9 cellular contexts compared by ENCODE assay signal in the genomic region with DNA sequence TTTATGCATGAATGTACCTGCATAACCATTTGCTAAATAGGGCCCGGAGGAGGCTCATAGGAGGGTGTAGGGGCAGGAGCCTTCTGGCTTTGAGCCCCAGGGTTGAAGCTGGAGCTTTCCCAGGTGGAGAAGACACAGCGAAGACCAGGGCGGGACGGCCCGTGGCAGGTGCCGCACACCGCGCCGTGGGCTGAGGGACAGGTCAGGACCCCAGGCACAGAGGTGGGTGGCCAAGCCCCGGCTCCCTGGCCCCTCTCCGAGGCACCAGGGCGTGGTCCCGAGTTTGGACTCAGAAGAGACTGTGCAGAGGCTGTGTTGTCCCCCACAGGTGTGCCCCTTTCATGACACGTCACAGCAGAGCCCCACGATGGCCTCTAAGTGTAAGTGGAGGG. TPM values are rescaled to one million over a fixed set of nuclear protein-coding genes. Genes with fewer than 3 reads are reported as not detected.
DNase-seq lines count a peak whose midpoint lies in the region; ATAC-seq, FAIRE-seq and TF ChIP-seq lines count a peak whose summit lies in the region.
"Had no signal": no experiment of that assay in that cellular context is flagged by ENCODE, and none has a peak within 500 bp of the region (broad histone marks: within the 10 kb centered on the region; RNA-seq: fewer than 3 reads in every experiment).

No MANE protein-coding gene starts in this region.

- H3K27ac ChIP-seq in colonic mucosa, result peak overlapping the region; percentile 30
- peak overlapping the region in 1 of 4 donors; percentile 50 for H3K27ac ChIP-seq in pancreas

- 22 to 23% methylated on average over 15 of the region's 15 CpGs for WGBS in pancreas, 2 donors

- H3K9ac ChIP-seq in colonic mucosa (ENCODE audit: low read depth in 2 of 2, low read length in 2 of 2), result peak overlapping the region; percentile 13

- no peak for FAIRE-seq in pancreas (lab: Jason Lieb, UNC)

- TF ChIP-seq CTCF in GM10266 (IDR thresholded peaks at IDR 0.05; ENCODE audit: control insufficient read depth, insufficient read depth, low read depth, missing control alignments), result peak; percentile 10
- no peak for TF ChIP-seq CTCF in colonic mucosa (IDR thresholded peaks at IDR 0.05)
- peak in 1 of 4 donors; percentile 2 for TF ChIP-seq CTCF in pancreas (IDR thresholded peaks at IDR 0.05)

- intact Hi-C loops in colonic mucosa (cut with DNase I) (loop anchor here (2.0 kb wide), 1 partner anchor 67 kb away; no protein-coding TSS in a partner anchor), pancreas (cut with DNase I) (loop anchor here (5.0 to 10.0 kb wide), 3 partner anchors 61 to 181 kb away; no protein-coding TSS in a partner anchor)

- no peak overlapping the region for H3K4me3 ChIP-seq in colonic mucosa
- peak overlapping the region in 2 of 4 donors; percentile 5 to 34 for H3K4me3 ChIP-seq in pancreas

- H3K4me1 ChIP-seq in colonic mucosa, result peaks cover 23% of the 10 kb centered on the region
- peaks cover 14 to 18% (median 15%) of the 10 kb centered on the region in 3 donors for H3K4me1 ChIP-seq in pancreas

- H3K9me3 ChIP-seq in colonic mucosa (no peaks in the 10 kb centered on the region), pancreas (no peaks in the 10 kb centered on the region)
- H3K9me3 ChIP-seq: adrenal gland had no signal

- H3K27me3 ChIP-seq in colonic mucosa (no peaks in the 10 kb centered on the region), pancreas (no peaks in the 10 kb centered on the region)
- H3K27me3 ChIP-seq: adrenal gland had no signal

- ATAC-seq in HG03135 (IDR thresholded peaks at IDR 0.05; ENCODE audit: unreplicated experiment) (peak; percentile 12), pancreas (peak; percentile 7 to 29 (median 14)), GM21737 (IDR thresholded peaks at IDR 0.05; ENCODE audit: unreplicated experiment) (no peak)

- H3K36me3 ChIP-seq in colonic mucosa (no peaks in the 10 kb centered on the region), pancreas (no peaks in the 10 kb centered on the region)
- H3K36me3 ChIP-seq: adrenal gland had no signal

- DNase-seq in GM10266 (ENCODE audit: extremely low spot score) (no peak), colonic mucosa (no peak), pancreas (peak in 2 of 6 donors; percentile 60 to 77), GF-D8 (lab: John Stamatoyannopoulos, UW) (no peak), T-helper 2 cell (no peak), NCI-H2171 (lab: John Stamatoyannopoulos, UW) (no peak)

RNA-seq across cellular contexts. Expression of a gene that starts 56.5 kb away (rescaled TPM):
- total RNA-seq in colonic mucosa (10 to 100 TPM; 33.8 to 61.0 TPM), pancreas (10 to 100 TPM; 17.8 to 44.1 (median 25.9) TPM)
- polyA plus RNA-seq in pancreas, result 10 to 100 TPM; 23.5 to 25.2 TPM
